In the genomic region with DNA sequence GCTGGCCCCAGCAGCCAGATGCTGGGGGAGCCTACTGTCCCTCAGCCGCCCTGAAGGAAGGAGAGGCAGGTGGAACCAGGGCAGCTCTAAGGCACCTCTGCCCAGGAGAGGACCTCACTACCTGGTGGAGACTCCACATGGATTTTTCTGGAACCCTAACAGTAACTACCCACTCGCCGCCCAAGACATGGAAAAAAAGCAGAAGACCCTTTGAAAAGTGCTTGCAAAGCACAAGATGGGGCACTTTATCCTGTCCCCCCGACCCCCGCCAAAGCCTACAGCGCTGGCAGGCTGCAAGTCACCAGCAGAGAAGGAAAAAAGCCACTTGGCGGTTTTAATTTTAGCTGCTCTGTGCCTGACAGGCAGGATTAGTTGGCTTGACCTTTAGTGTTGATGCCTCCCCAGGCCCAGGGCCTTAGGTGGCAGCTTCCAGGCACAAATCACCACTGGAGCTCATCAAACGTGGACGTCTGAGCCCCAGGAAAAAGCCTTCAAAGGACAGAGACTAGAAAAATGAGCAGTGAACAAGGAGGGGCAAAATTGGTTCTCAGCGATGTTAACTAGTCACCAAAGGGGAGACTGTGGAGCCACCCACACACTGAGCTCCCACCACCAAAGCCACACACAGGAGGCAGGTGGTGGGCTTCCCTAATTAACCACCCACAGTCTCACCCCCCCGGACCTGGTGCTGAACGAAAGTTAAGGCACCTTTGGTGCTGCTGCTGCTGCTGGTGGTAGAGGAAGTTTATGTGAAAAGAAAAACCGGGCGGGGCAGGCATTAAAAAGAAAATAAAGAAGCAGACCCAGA, we compare ENCODE assay signal across 9 cellular contexts. TPM values are rescaled to one million over a fixed set of nuclear protein-coding genes. Genes with fewer than 3 reads are reported as not detected.
A peak's percentile ranks its signal among the peaks of the same experiment; 100 is the strongest.
DNase-seq lines count a peak whose midpoint lies in the region; ATAC-seq and TF ChIP-seq lines count a peak whose summit lies in the region.
"Had no signal": no experiment of that assay in that cellular context is flagged by ENCODE, and none has a peak within 500 bp of the region (broad histone marks: within the 10 kb centered on the region; RNA-seq: fewer than 3 reads in every experiment).

No MANE protein-coding gene starts in this region.

- ATAC-seq in CD8-positive, alpha-beta T cell = peak; percentile 61
- ATAC-seq in HG03135 (IDR thresholded peaks at IDR 0.05; ENCODE audit: unreplicated experiment) (no peak), HG02852 (IDR thresholded peaks at IDR 0.05; ENCODE audit: unreplicated experiment) (no peak)

- H3K4me3 ChIP-seq in CD8-positive, alpha-beta T cell (ENCODE audit: low read depth, low read length) = peak overlapping the region; percentile 36

- H3K9me3 Mint-ChIP-seq in CD8-positive, alpha-beta T cell = no peaks in the 10 kb centered on the region
- H3K9me3 Mint-ChIP-seq in osteocyte (ENCODE audit: unreplicated experiment) = no peaks in the 10 kb centered on the region

- intact Hi-C loops in CD8-positive, alpha-beta T cell (cut with DNase I, micrococcal nuclease) = loop anchor here (1.0 to 5.0 kb wide), 4 partner anchors 12 to 113 kb away; a partner anchor contains a TSS

- H3K27me3 Mint-ChIP-seq in CD8-positive, alpha-beta T cell (ENCODE audit: low read depth) = no peaks in the 10 kb centered on the region
- H3K27me3 Mint-ChIP-seq in osteocyte (ENCODE audit: unreplicated experiment) = no peaks in the 10 kb centered on the region

- H3K4me3 Mint-ChIP-seq in CD8-positive, alpha-beta T cell = peak overlapping the region; percentile 74
- no peak overlapping the region for H3K4me3 Mint-ChIP-seq in osteocyte (ENCODE audit: unreplicated experiment)

- peaks cover 35% of the 10 kb centered on the region for H3K36me3 ChIP-seq in CD8-positive, alpha-beta T cell (ENCODE audit: insufficient read depth, low read length)

- peaks cover 91% of the 10 kb centered on the region for H3K4me1 Mint-ChIP-seq in CD8-positive, alpha-beta T cell (ENCODE audit: low read depth)
- peaks cover 53% of the 10 kb centered on the region for H3K4me1 Mint-ChIP-seq in osteocyte (ENCODE audit: unreplicated experiment)

- no peaks in the 10 kb centered on the region for H3K9me3 ChIP-seq in CD8-positive, alpha-beta T cell (ENCODE audit: low read length)

- H3K27me3 ChIP-seq in CD8-positive, alpha-beta T cell (ENCODE audit: insufficient read depth, low read length) = no peaks in the 10 kb centered on the region

- H3K4me1 ChIP-seq in CD8-positive, alpha-beta T cell (ENCODE audit: insufficient read depth, low read length) = peaks cover 96% of the 10 kb centered on the region

- TF ChIP-seq CTCF in CD8-positive, alpha-beta T cell (IDR thresholded peaks at IDR 0.05) = no peak
- TF ChIP-seq CTCF in VCaP (conservative IDR thresholded peaks at IDR 0.05) (no peak), osteocyte (IDR thresholded peaks at IDR 0.05) (no peak)

- CTCF ChIA-PET in CD8-positive, alpha-beta T cell (lab: Charles Lee) = interaction anchor here (0.7 to 19.3 kb wide), 8 partner anchors 11 to 111 kb away, joined by 3 to 474 read pairs (median 4); a partner anchor contains a TSS

- POLR2A ChIA-PET in CD8-positive, alpha-beta T cell (lab: Charles Lee) = interaction anchor here (0.8 to 14.1 kb wide), 9 partner anchors 8 to 105 kb away, joined by 3 to 342 read pairs (median 4); a partner anchor contains a TSS

- peaks cover 65% of the 10 kb centered on the region for H3K36me3 Mint-ChIP-seq in CD8-positive, alpha-beta T cell
- peaks cover 49% of the 10 kb centered on the region for H3K36me3 Mint-ChIP-seq in osteocyte (ENCODE audit: unreplicated experiment)

- peak overlapping the region; percentile 24 for H3K27ac ChIP-seq in CD8-positive, alpha-beta T cell (ENCODE audit: low read depth, low read length)
- H3K27ac ChIP-seq in VCaP = peak overlapping the region; percentile 36

- H3K27ac Mint-ChIP-seq in CD8-positive, alpha-beta T cell = peak overlapping the region; percentile 87
- H3K27ac Mint-ChIP-seq in osteocyte (ENCODE audit: unreplicated experiment) = peak overlapping the region; percentile 63

- peak; percentile 44 to 88 (median 73) for DNase-seq in CD8-positive, alpha-beta T cell
- DNase-seq in ecto neural progenitor cell (ENCODE audit: low spot score) (peak; percentile 46), osteocyte (ENCODE audit: extremely low spot score, unreplicated experiment) (no peak), epidermal melanocyte (ENCODE audit: insufficient read length, low spot score) (no peak), NCI-H2107 (lab: John Stamatoyannopoulos, UW) (no peak)

RNA-seq across cellular contexts. Expression of a gene that starts 4.2 kb away (rescaled TPM):
- total RNA-seq in CD8-positive, alpha-beta T cell = 1 to 10 TPM; 4.7 to 5.5 TPM
- 0.73 and 0.84 TPM in 2 replicates for total RNA-seq in osteocyte

RNA-seq across cellular contexts. Expression of a gene that starts 14.3 kb away (rescaled TPM):
- total RNA-seq in CD8-positive, alpha-beta T cell = 1,000 to 10,000 TPM; 1,574 to 1,625 TPM
- total RNA-seq in osteocyte = 267 and 290 TPM in 2 replicates

RNA-seq across cellular contexts. Expression of a gene that starts 20.1 kb away (rescaled TPM):
- 100 to 1,000 TPM; 468 to 472 TPM for total RNA-seq in CD8-positive, alpha-beta T cell
- total RNA-seq in osteocyte = 10.3 and 11.2 TPM in 2 replicates
- total RNA-seq: NCI-H460 had no signal

RNA-seq across cellular contexts. Expression of a gene that starts 39.0 kb away (rescaled TPM):
- 10 to 100 TPM; 56.2 to 60.1 TPM for total RNA-seq in CD8-positive, alpha-beta T cell
- 16.0 and 18.6 TPM in 2 replicates for total RNA-seq in osteocyte

RNA-seq across cellular contexts. Expression of a gene that starts 41.0 kb away (rescaled TPM):
- total RNA-seq in CD8-positive, alpha-beta T cell = under 1 TPM; 0.17 to 0.43 TPM
- 2.6 and 2.7 TPM in 2 replicates for total RNA-seq in osteocyte

Comparison
In these comparisons a context has a peak if more than half of its experiments do, and no peak if none do; other contexts are left out.
1. DNase-seq: peak in CD8-positive, alpha-beta T cell (7 of 7) and ecto neural progenitor cell (single experiment); none in osteocyte (single experiment), epidermal melanocyte (single experiment) and NCI-H2107 (single experiment).
2. RNA of a gene that starts 20.1 kb away (total RNA-seq): 468 to 472 TPM in CD8-positive, alpha-beta T cell; 10.3 to 11.2 TPM in osteocyte; every median in the first group is over 10 times any median in the second.